1 cellular context compared by ENCODE assay signal in genomic region chr12:47307680-47308399, GRCh38.
TF ChIP-seq lines count a peak whose summit lies in the region.

No MANE protein-coding gene starts in this region.

TF ChIP-seq in GM23338, 12 proteins besides CTCF, POLR2A, EP300 and RAD21 (continued from another document):
- TF ChIP-seq ETS1 (IDR thresholded peaks at IDR 0.05): no peak
- TF ChIP-seq ZNF331 (CRISPR knock-in tag; IDR thresholded peaks at IDR 0.05; ENCODE audit: low read depth): no peak
